In genomic region chr2:66445076-66445724, GRCh38 we compare ENCODE assay signal across 11 cellular contexts. TPM values are rescaled to one million over a fixed set of nuclear protein-coding genes. Genes with fewer than 3 reads are reported as not detected.
A peak's percentile ranks its signal among the peaks of the same experiment; 100 is the strongest.
DNase-seq lines count a peak whose midpoint lies in the region; ATAC-seq and TF ChIP-seq lines count a peak whose summit lies in the region.
"Had no signal": no experiment of that assay in that cellular context is flagged by ENCODE, and none has a peak within 500 bp of the region (broad histone marks: within the 10 kb centered on the region; RNA-seq: fewer than 3 reads in every experiment).

No MANE protein-coding gene starts in this region.

- TF ChIP-seq CTCF in AG04449 (IDR thresholded peaks at IDR 0.05; ENCODE audit: insufficient read depth, low read length, missing control alignments) (peak; percentile 35), heart left ventricle (IDR thresholded peaks at IDR 0.05) (peak in 9 of 12 donors; percentile 10 to 30 (median 20)), osteocyte (IDR thresholded peaks at IDR 0.05) (no peak)

- H3K4me1 Mint-ChIP-seq in osteocyte (ENCODE audit: unreplicated experiment): peaks cover 4% of the 10 kb centered on the region

- peak overlapping the region; percentile 18 for H3K4me3 Mint-ChIP-seq in osteocyte (ENCODE audit: unreplicated experiment)

- CTCF ChIA-PET in AG04449 (lab: Yijun Ruan, JAX): interaction anchor here (0.6 to 2.1 kb wide), 6 partner anchors 9 to 754 kb away, joined by 3 to 10 read pairs (median 3); no protein-coding TSS in a partner anchor

- TF ChIP-seq POLR2A in heart left ventricle (IDR thresholded peaks at IDR 0.05): no peak

- no peaks in the 10 kb centered on the region for H3K9me3 Mint-ChIP-seq in osteocyte (ENCODE audit: unreplicated experiment)

- H3K9me3 ChIP-seq in adipocyte (ENCODE audit: control insufficient read depth, low read length): no peaks in the 10 kb centered on the region
- no peaks in the 10 kb centered on the region for H3K9me3 ChIP-seq in heart left ventricle
- no peaks in the 10 kb centered on the region for H3K9me3 ChIP-seq in Karpas-422 (ENCODE audit: low read length)

- peak overlapping the region; percentile 97 for H3K9ac ChIP-seq in adipocyte (ENCODE audit: low read length)
- no peak overlapping the region for H3K9ac ChIP-seq in Karpas-422 (ENCODE audit: low read length)

- peak overlapping the region; percentile 67 to 95 (median 84) for H3K27ac ChIP-seq in heart left ventricle
- H3K27ac ChIP-seq in Karpas-422 (ENCODE audit: low read length): no peak overlapping the region

- H3K4me1 ChIP-seq in adipocyte (ENCODE audit: control insufficient read depth, insufficient read depth, low read length) (peaks cover 45% of the 10 kb centered on the region), heart left ventricle (peaks cover 0 to 41% (median 7%) of the 10 kb centered on the region in 12 donors), Karpas-422 (ENCODE audit: low read length) (peaks cover 18% of the 10 kb centered on the region)

- WGBS in heart left ventricle, 4 donors: 30 to 47% (median 41%) methylated on average over 37 to 43 of the region's 43 CpGs

- H3K36me3 ChIP-seq in adipocyte (ENCODE audit: control insufficient read depth, insufficient read depth, low read length, severe bottlenecking): no peaks in the 10 kb centered on the region
- peaks cover 0 to 21% (median 7%) of the 10 kb centered on the region in 9 donors for H3K36me3 ChIP-seq in heart left ventricle
- H3K36me3 ChIP-seq in Karpas-422 (ENCODE audit: insufficient read depth, low read length): no peaks in the 10 kb centered on the region

- no peak overlapping the region for H2AFZ ChIP-seq in Karpas-422 (ENCODE audit: low read length)

- POLR2A ChIA-PET in AG04449 (lab: Yijun Ruan, JAX): interaction anchor here (0.8 to 5.8 kb wide), 5 partner anchors 8 to 418 kb away, joined by 3 to 55 read pairs (median 3); partner anchors contain the start of gene MEIS1

- no peaks in the 10 kb centered on the region for H3K79me2 ChIP-seq in Karpas-422 (ENCODE audit: low read length)

- peak; percentile 43 to 63 (median 54) for ATAC-seq in heart left ventricle
- ATAC-seq in GM21367 (IDR thresholded peaks at IDR 0.05; ENCODE audit: unreplicated experiment): no peak
- ATAC-seq: activated CD4-positive, CD25-positive, alpha-beta regulatory T cell treated with anti-CD3 and anti-CD28 coated beads, Interleukin-2, amount 50 U/mL, for 24 hours; K562 had no signal

- peak overlapping the region; percentile 53 for H3K4me3 ChIP-seq in AG04449 (ENCODE audit: low read depth, low read length)
- peak overlapping the region; percentile 79 for H3K4me3 ChIP-seq in adipocyte (ENCODE audit: low read length)
- peak overlapping the region in 11 of 12 donors; percentile 22 to 50 (median 37) for H3K4me3 ChIP-seq in heart left ventricle
- no peak overlapping the region for H3K4me3 ChIP-seq in Karpas-422 (ENCODE audit: low read length)
- H3K4me3 ChIP-seq: K562 had no signal

- H3K9me2 ChIP-seq in Karpas-422 (replicated peaks; ENCODE audit: insufficient read depth, low read length): no peaks in the 10 kb centered on the region

- H3K27ac Mint-ChIP-seq in osteocyte (ENCODE audit: unreplicated experiment): no peak overlapping the region

- H3K27me3 Mint-ChIP-seq in osteocyte (ENCODE audit: unreplicated experiment): peaks cover 75% of the 10 kb centered on the region

- no peaks in the 10 kb centered on the region for H4K20me1 ChIP-seq in Karpas-422 (ENCODE audit: insufficient read depth, low read depth, low read length)

- H3K27me3 ChIP-seq in adipocyte (replicated peaks; ENCODE audit: control insufficient read depth, insufficient read depth, low read length): no peaks in the 10 kb centered on the region
- peaks cover 0 to 52% (median 0%) of the 10 kb centered on the region in 9 donors for H3K27me3 ChIP-seq in heart left ventricle
- H3K27me3 ChIP-seq in Karpas-422 (ENCODE audit: low read length): no peaks in the 10 kb centered on the region

- DNase-seq in AG04449 (ENCODE audit: low read depth, low spot score): no peak
- no peak for DNase-seq in adipocyte (ENCODE audit: low read depth)
- peak in 4 of 5 donors; percentile 25 to 64 (median 48) for DNase-seq in heart left ventricle
- no peak for DNase-seq in osteocyte (ENCODE audit: extremely low spot score, unreplicated experiment)
- no peak for DNase-seq in Karpas-422
- DNase-seq in iPS-NIHi11 (ENCODE audit: low spot score): no peak
- no peak for DNase-seq in NCI-H1092 treated with DMSO at 0.1 percent for 48 hours (lab: John Stamatoyannopoulos, UW)
- DNase-seq: AML-193 had no signal

- no peak overlapping the region for H3K4me2 ChIP-seq in Karpas-422 (ENCODE audit: low read depth, low read length, poor library complexity, severe bottlenecking)

- intact Hi-C loops in heart left ventricle (cut with DNase I): loop anchor here in 2 of 10 donors (5.0 kb wide), 2 partner anchors 52 to 132 kb away; no protein-coding TSS in a partner anchor

- no peaks in the 10 kb centered on the region for H3K36me3 Mint-ChIP-seq in osteocyte (ENCODE audit: unreplicated experiment)

RNA-seq across cellular contexts. Expression of gene MEIS1, which starts 10.3 kb away (rescaled TPM):
- 10 to 100 TPM; 21.3 to 50.8 (median 41.8) TPM for total RNA-seq in heart left ventricle
- 10 to 100 TPM; 12.9 to 55.7 TPM for polyA plus RNA-seq in heart left ventricle
- 0.86 and 0.91 TPM in 2 replicates for total RNA-seq in osteocyte
- total RNA-seq in Karpas-422 (2014; rRNA removed; shearing (Covaris generic); ENCODE audit: low replicate concordance): 32.5 and 35.3 TPM in 2 replicates

Comparison
In these comparisons a context has a peak if more than half of its experiments do, and no peak if none do; other contexts are left out.
1. DNase-seq: peak in heart left ventricle (4 of 5); none in AG04449 (single experiment), adipocyte (single experiment), osteocyte (single experiment), Karpas-422 (single experiment), iPS-NIHi11 (single experiment) and NCI-H1092 treated with DMSO at 0.1 percent for 48 hours (single experiment).
2. RNA of gene MEIS1, which starts 10.3 kb away (total RNA-seq): 21.3 to 50.8 TPM in heart left ventricle and 32.5 to 35.3 TPM in Karpas-422; 0.86 to 0.91 TPM in osteocyte; every median in the first group is over 10 times any median in the second.